ENCODE assay signal across 15 cellular contexts in genomic region chr13:42395066-42395821, GRCh38.
DNase-seq lines count a peak whose midpoint lies in the region; ATAC-seq and TF ChIP-seq lines count a peak whose summit lies in the region.
"Had no signal": no experiment of that assay in that cellular context is flagged by ENCODE, and none has a peak within 500 bp of the region (broad histone marks: within the 10 kb centered on the region; RNA-seq: fewer than 3 reads in every experiment).

No MANE protein-coding gene starts in this region.

- no peak for TF ChIP-seq RAD21 in SK-N-SH (IDR thresholded peaks at IDR 0.05; ENCODE audit: low read length)

- ATAC-seq in natural killer cell: no peak
- ATAC-seq in HG02759 (IDR thresholded peaks at IDR 0.05; ENCODE audit: unreplicated experiment): no peak
- ATAC-seq: left colon had no signal

- H3K4me2 ChIP-seq in SK-N-SH (no peak overlapping the region), neural progenitor cell (no peak overlapping the region)
- H3K4me2 ChIP-seq: hepatocyte, KMS-11 had no signal

- no peaks in the 10 kb centered on the region for H3K9me3 ChIP-seq in CD8-positive, alpha-beta memory T cell (ENCODE audit: low read length)
- H3K9me3 ChIP-seq in KOPT-K1 (ENCODE audit: insufficient read depth, low read length, poor library complexity, severe bottlenecking) (no peaks in the 10 kb centered on the region), SK-N-SH (no peaks in the 10 kb centered on the region), neural progenitor cell (ENCODE audit: low read depth) (no peaks in the 10 kb centered on the region)
- H3K9me3 ChIP-seq: esophagus squamous epithelium had no signal

- H2AFZ ChIP-seq in SK-N-SH (ENCODE audit: low read depth) (no peak overlapping the region), neural progenitor cell (replicated peaks) (no peak overlapping the region)
- H2AFZ ChIP-seq: hepatocyte had no signal

- no peaks in the 10 kb centered on the region for H3K27me3 ChIP-seq in CD8-positive, alpha-beta memory T cell (ENCODE audit: insufficient read depth, low read length, poor library complexity, severe bottlenecking)
- H3K27me3 ChIP-seq in SK-N-SH (ENCODE audit: insufficient read depth) (no peaks in the 10 kb centered on the region), neural progenitor cell (no peaks in the 10 kb centered on the region)
- H3K27me3 ChIP-seq: esophagus squamous epithelium, hepatocyte had no signal

- intact Hi-C loops in natural killer cell (cut with micrococcal nuclease): no loop called here

- peaks cover 62 to 77% (median 71%) of the 10 kb centered on the region in 3 donors for H3K4me1 Mint-ChIP-seq in CD8-positive, alpha-beta memory T cell
- H3K4me1 Mint-ChIP-seq in natural killer cell: peaks cover 57 to 64% of the 10 kb centered on the region in 2 donors
- peaks cover 2% of the 10 kb centered on the region for H3K4me1 Mint-ChIP-seq in neural progenitor cell

- peaks cover 50% of the 10 kb centered on the region for H3K4me1 ChIP-seq in CD8-positive, alpha-beta memory T cell (ENCODE audit: insufficient read depth, low read length)
- H3K4me1 ChIP-seq in SK-N-SH (ENCODE audit: control insufficient read depth in 1 of 2, insufficient read depth in 2 of 2, low read depth in 1 of 2, low read length in 1 of 2): no peaks in the 10 kb centered on the region
- H3K4me1 ChIP-seq in neural progenitor cell: peaks cover 13% of the 10 kb centered on the region

- no peaks in the 10 kb centered on the region for H3K36me3 Mint-ChIP-seq in CD8-positive, alpha-beta memory T cell
- H3K36me3 Mint-ChIP-seq in natural killer cell (no peaks in the 10 kb centered on the region), neural progenitor cell (no peaks in the 10 kb centered on the region)

- no peaks in the 10 kb centered on the region for H4K20me1 ChIP-seq in SK-N-SH (ENCODE audit: insufficient read depth)
- no peaks in the 10 kb centered on the region for H4K20me1 ChIP-seq in neural progenitor cell (ENCODE audit: low read depth)

- no peak for TF ChIP-seq EP300 in SK-N-SH (IDR thresholded peaks at IDR 0.05; ENCODE audit: borderline replicate concordance in 1 of 2, low read depth in 1 of 2, low read length in 1 of 2)

- no peaks in the 10 kb centered on the region for H3K27me3 Mint-ChIP-seq in CD8-positive, alpha-beta memory T cell
- H3K27me3 Mint-ChIP-seq in natural killer cell (ENCODE audit: low read depth in 2 of 2) (peaks cover 0 to 3% of the 10 kb centered on the region in 2 donors), neural progenitor cell (ENCODE audit: insufficient read depth, low read depth) (no peaks in the 10 kb centered on the region)

- H3K9ac ChIP-seq in SK-N-SH (no peak overlapping the region), neural progenitor cell (no peak overlapping the region)
- H3K9ac ChIP-seq: KMS-11 had no signal

- WGBS in SK-N-SH (ENCODE audit: low lambda C conversion rate): 45% methylated on average over 14 of the region's 14 CpGs

- H3K79me2 ChIP-seq in SK-N-SH (ENCODE audit: insufficient read depth) (no peaks in the 10 kb centered on the region), neural progenitor cell (ENCODE audit: low read depth) (no peaks in the 10 kb centered on the region)
- H3K79me2 ChIP-seq: hepatocyte had no signal

- H3K27ac Mint-ChIP-seq in CD8-positive, alpha-beta memory T cell: peak overlapping the region; percentile 33 to 96 (median 92)
- H3K27ac Mint-ChIP-seq in natural killer cell (peak overlapping the region; percentile 88 to 90), neural progenitor cell (no peak overlapping the region)
- H3K27ac Mint-ChIP-seq: H9 had no signal

- peak overlapping the region; percentile 21 to 88 (median 77) for H3K4me3 Mint-ChIP-seq in CD8-positive, alpha-beta memory T cell
- H3K4me3 Mint-ChIP-seq in natural killer cell: peak overlapping the region; percentile 77
- H3K4me3 Mint-ChIP-seq in neural progenitor cell: no peak overlapping the region
- H3K4me3 Mint-ChIP-seq: H9 had no signal

- no peak for TF ChIP-seq CTCF in natural killer cell (IDR thresholded peaks at IDR 0.05)
- TF ChIP-seq CTCF in SK-N-SH (IDR thresholded peaks at IDR 0.05): no peak
- no peak for TF ChIP-seq CTCF in neural progenitor cell (IDR thresholded peaks at IDR 0.05)

- H3K27ac ChIP-seq in CD8-positive, alpha-beta memory T cell (ENCODE audit: low read depth, low read length): no peak overlapping the region
- H3K27ac ChIP-seq in KOPT-K1 (ENCODE audit: low read depth, low read length, poor library complexity, severe bottlenecking) (peak overlapping the region; percentile 87), SK-N-SH (ENCODE audit: low read depth in 2 of 2, low read length in 1 of 2) (no peak overlapping the region), neural progenitor cell (no peak overlapping the region)
- H3K27ac ChIP-seq: C4-2B, esophagus squamous epithelium, hepatocyte, KMS-11 had no signal

- H3F3A ChIP-seq in SK-N-SH (replicated peaks; ENCODE audit: insufficient read depth) (no peaks in the 10 kb centered on the region), neural progenitor cell (ENCODE audit: low read depth) (no peaks in the 10 kb centered on the region)

- peak overlapping the region; percentile 22 for H3K4me3 ChIP-seq in CD8-positive, alpha-beta memory T cell (ENCODE audit: low read length)
- H3K4me3 ChIP-seq in SK-N-SH (ENCODE audit: low read depth in 2 of 2, low read length in 1 of 2) (no peak overlapping the region), neural progenitor cell (no peak overlapping the region)
- H3K4me3 ChIP-seq: esophagus squamous epithelium, hepatocyte had no signal

- H3K9me3 Mint-ChIP-seq in CD8-positive, alpha-beta memory T cell: no peaks in the 10 kb centered on the region
- H3K9me3 Mint-ChIP-seq in natural killer cell (no peaks in the 10 kb centered on the region), neural progenitor cell (peaks cover 3% of the 10 kb centered on the region)
- H3K9me3 Mint-ChIP-seq: H9 had no signal

- CTCF ChIA-PET in CD8-positive, alpha-beta memory T cell (lab: Charles Lee): interaction anchor here (1.1 to 2.2 kb wide), 2 partner anchors 11 to 53 kb away, joined by 3 to 6 read pairs; no protein-coding TSS in a partner anchor
- CTCF ChIA-PET in SK-N-SH (lab: Yijun Ruan, JAX): no interaction called here

- DNase-seq in CD8-positive, alpha-beta memory T cell: no peak
- peak; percentile 68 to 70 for DNase-seq in activated T-cell treated with anti-CD3 and anti-CD28 coated beads, Interleukin-2, amount 50 U/mL, for 48 hours
- DNase-seq in natural killer cell (no peak), A172 (ENCODE audit: low spot score) (no peak), SK-N-SH (no peak), neural progenitor cell (ENCODE audit: low spot score) (no peak)
- DNase-seq: cortex of kidney, esophagus squamous epithelium, H9, left colon had no signal

- POLR2A ChIA-PET in CD8-positive, alpha-beta memory T cell (lab: Charles Lee): interaction anchor here (0.7 kb wide), 1 partner anchor 80 kb away, joined by 8 read pairs; no protein-coding TSS in a partner anchor
- POLR2A ChIA-PET in SK-N-SH (lab: Yijun Ruan, JAX): no interaction called here

- H3K9me2 ChIP-seq in SK-N-SH: no peaks in the 10 kb centered on the region

- no peaks in the 10 kb centered on the region for H3K36me3 ChIP-seq in CD8-positive, alpha-beta memory T cell (ENCODE audit: insufficient read depth, low read length)
- H3K36me3 ChIP-seq in KOPT-K1 (ENCODE audit: insufficient read depth, low read length) (no peaks in the 10 kb centered on the region), SK-N-SH (replicated peaks in 1 of 2; ENCODE audit: control insufficient read depth in 1 of 2, insufficient read depth in 2 of 2, low read length in 1 of 2) (no peaks in the 10 kb centered on the region), neural progenitor cell (no peaks in the 10 kb centered on the region)
- H3K36me3 ChIP-seq: esophagus squamous epithelium had no signal

TF ChIP-seq in SK-N-SH, 30 proteins besides CTCF, POLR2A, EP300 and RAD21:
- TF ChIP-seq TEAD4 (IDR thresholded peaks at IDR 0.05; ENCODE audit: borderline replicate concordance, insufficient read depth) (no peak), GABPA (IDR thresholded peaks at IDR 0.05; ENCODE audit: low read depth) (no peak), RFX5 (IDR thresholded peaks at IDR 0.05; ENCODE audit: low read length) (no peak), SIN3A (IDR thresholded peaks at IDR 0.05; ENCODE audit: borderline replicate concordance, low read depth, low read length) (no peak), MAX (IDR thresholded peaks at IDR 0.05; ENCODE audit: low read depth) (no peak), NFIC (IDR thresholded peaks at IDR 0.05; ENCODE audit: borderline replicate concordance) (no peak), SMC3 (IDR thresholded peaks at IDR 0.05; ENCODE audit: low read depth, low read length) (no peak)

Comparison
In these comparisons a context has a peak if more than half of its experiments do, and no peak if none do; other contexts are left out.
1. DNase-seq: peak in activated T-cell treated with anti-CD3 and anti-CD28 coated beads, Interleukin-2, amount 50 U/mL, for 48 hours (2 of 2); none in CD8-positive, alpha-beta memory T cell (0 of 5), natural killer cell (single experiment), A172 (single experiment), SK-N-SH (single experiment) and neural progenitor cell (single experiment).